Comparison of ENCODE assay signal across 12 cellular contexts in the genomic region with DNA sequence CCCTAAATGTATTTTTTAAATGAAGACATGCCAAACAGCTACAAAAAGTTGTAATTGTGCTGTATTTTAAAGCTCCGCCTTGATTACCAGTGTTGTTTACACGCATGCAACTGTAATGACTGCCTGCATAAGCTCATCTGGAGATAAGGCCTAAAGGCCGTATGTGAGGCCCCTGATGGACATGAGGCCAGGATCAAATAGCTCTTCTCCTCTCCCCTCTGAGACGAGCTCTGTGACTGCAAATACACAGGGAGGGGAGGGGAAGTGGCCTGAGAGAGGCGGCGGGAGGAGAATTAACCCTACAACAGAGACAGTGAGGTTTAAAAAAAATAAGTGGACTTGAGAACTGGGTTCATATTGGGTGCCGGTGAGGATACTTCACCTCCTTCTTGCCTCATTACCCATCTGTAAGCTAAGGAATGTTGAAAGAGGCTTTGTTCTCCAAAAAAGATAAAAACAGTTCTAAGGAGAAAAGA.
A peak's percentile ranks its signal among the peaks of the same experiment; 100 is the strongest.
DNase-seq lines count a peak whose midpoint lies in the region; ATAC-seq and TF ChIP-seq lines count a peak whose summit lies in the region.
"Had no signal": no experiment of that assay in that cellular context is flagged by ENCODE, and none has a peak within 500 bp of the region (broad histone marks: within the 10 kb centered on the region; RNA-seq: fewer than 3 reads in every experiment).

No MANE protein-coding gene starts in this region.

- H3K27me3 ChIP-seq in H7 (ENCODE audit: control insufficient read depth, insufficient read depth, low read length) (peaks cover 1% of the 10 kb centered on the region; the same call in 1 of the 2 replicates), iPS-20b (ENCODE audit: insufficient read depth, low read length) (peaks cover 25% of the 10 kb centered on the region)
- H3K27me3 ChIP-seq: esophagus muscularis mucosa had no signal

- intact Hi-C loops in sciatic nerve (cut with DNase I), result no loop called here

- H3K27ac ChIP-seq in iPS-20b (ENCODE audit: low read length), result no peak overlapping the region

- peaks cover 2% of the 10 kb centered on the region; the same call in 1 of the 2 replicates for H3K9me3 ChIP-seq in iPS-20b (ENCODE audit: insufficient read depth, low read depth, low read length)

- TF ChIP-seq CTCF in cardiac fibroblast (IDR thresholded peaks at IDR 0.05; ENCODE audit: low read depth, low read length), result no peak

- no peaks in the 10 kb centered on the region for H3K36me3 ChIP-seq in H7 (replicated peaks; ENCODE audit: control insufficient read depth, insufficient read depth, low read length)
- no peaks in the 10 kb centered on the region for H3K36me3 ChIP-seq in iPS-20b (ENCODE audit: insufficient read depth, low read depth, low read length)
- H3K36me3 ChIP-seq: esophagus muscularis mucosa had no signal

- ATAC-seq in sciatic nerve (peak; percentile 15), HG02840 (IDR thresholded peaks at IDR 0.05; ENCODE audit: low FRiP score, unreplicated experiment) (no peak), HG02571 (IDR thresholded peaks at IDR 0.05; ENCODE audit: unreplicated experiment) (no peak), GM18858 (IDR thresholded peaks at IDR 0.05; ENCODE audit: unreplicated experiment) (no peak)

- peaks cover 14% of the 10 kb centered on the region; the same call in 1 of the 2 replicates for H3K4me1 ChIP-seq in iPS-20b (ENCODE audit: insufficient read depth, low read length)

- H3K9ac ChIP-seq in iPS-20b (ENCODE audit: low read depth, low read length), result peak overlapping the region; percentile 64; the same call in 1 of the 2 replicates

- DNase-seq in H7 (peak; percentile 52), cardiac fibroblast (ENCODE audit: low read depth in 2 of 2) (peak; percentile 31 to 40), sciatic nerve (ENCODE audit: low spot score) (no peak), AG20443 (ENCODE audit: low spot score) (no peak)
- DNase-seq: activated T-cell treated with anti-CD3 and anti-CD28 coated beads for 4 hours, C1 segment of cervical spinal cord had no signal

- H3K4me3 ChIP-seq in H7 (ENCODE audit: insufficient read depth, low read depth, low read length) (no peak overlapping the region), cardiac fibroblast (replicated peaks in 1 of 2; ENCODE audit: low read depth in 2 of 2, low read length in 2 of 2) (no peak overlapping the region), iPS-20b (ENCODE audit: low read length) (peak overlapping the region; percentile 73)
- H3K4me3 ChIP-seq: lung had no signal

Comparison
In these comparisons a context has a peak if more than half of its experiments do, and no peak if none do; other contexts are left out.
1. DNase-seq: peak in H7 (single experiment) and cardiac fibroblast (2 of 2); none in sciatic nerve (single experiment) and AG20443 (single experiment).